10 cellular contexts compared by ENCODE assay signal in the genomic region with DNA sequence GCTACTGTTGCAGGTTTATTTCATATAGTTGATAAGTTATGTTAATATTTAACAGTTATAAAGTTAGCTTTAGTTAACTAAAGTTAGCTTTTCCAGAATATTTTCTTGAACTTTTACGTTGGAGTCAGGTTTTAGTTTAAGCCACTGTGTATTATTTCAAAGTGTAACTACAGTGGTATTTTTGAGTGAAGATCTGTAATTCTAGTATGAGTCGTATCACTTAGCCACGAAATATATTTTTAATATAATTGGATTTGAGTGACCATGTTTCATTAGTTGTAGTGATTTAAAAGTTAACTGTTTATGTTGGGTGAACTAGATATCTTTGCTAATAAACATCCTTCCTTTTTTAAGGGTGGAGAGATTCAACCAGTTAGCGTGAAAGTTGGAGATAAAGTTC. TPM values are rescaled to one million over a fixed set of nuclear protein-coding genes. Genes with fewer than 3 reads are reported as not detected.
DNase-seq lines count a peak whose midpoint lies in the region; ATAC-seq and TF ChIP-seq lines count a peak whose summit lies in the region.
"Had no signal": no experiment of that assay in that cellular context is flagged by ENCODE, and none has a peak within 500 bp of the region (broad histone marks: within the 10 kb centered on the region; RNA-seq: fewer than 3 reads in every experiment).

No MANE protein-coding gene starts in this region.

- peaks cover 31% of the 10 kb centered on the region for H3K4me1 Mint-ChIP-seq in activated naive CD4-positive, alpha-beta T cell treated with anti-CD3 and anti-CD28 coated beads for 36 hours (ENCODE audit: low read depth)
- peaks cover 25% of the 10 kb centered on the region for H3K4me1 Mint-ChIP-seq in T-helper 17 cell
- H3K4me1 Mint-ChIP-seq in glutamatergic neuron (ENCODE audit: low read depth, unreplicated experiment): peaks cover 15% of the 10 kb centered on the region
- peaks cover 30% of the 10 kb centered on the region for H3K4me1 Mint-ChIP-seq in stimulated activated memory B cell treated with anti-CD40 and anti-IgM and Interleukin-4, amounts not matched to agents 10 μg/mL and 1 μg/mL and 100 μg/mL, for 72 hours

- peak overlapping the region; percentile 98 for H3K27ac Mint-ChIP-seq in activated naive CD4-positive, alpha-beta T cell treated with anti-CD3 and anti-CD28 coated beads for 36 hours
- H3K27ac Mint-ChIP-seq in T-helper 17 cell: peak overlapping the region; percentile 95
- no peak overlapping the region for H3K27ac Mint-ChIP-seq in glutamatergic neuron (ENCODE audit: unreplicated experiment)
- peak overlapping the region; percentile 93 for H3K27ac Mint-ChIP-seq in stimulated activated memory B cell treated with anti-CD40 and anti-IgM and Interleukin-4, amounts not matched to agents 10 μg/mL and 1 μg/mL and 100 μg/mL, for 72 hours
- H3K27ac Mint-ChIP-seq: dendritic cell treated with granulocyte-macrophage colony-stimulating factor and Interleukin-4, amounts not matched to agents 40 ng/mL and 50 ng/mL, for 4 days had no signal

- H3K36me3 Mint-ChIP-seq in activated naive CD4-positive, alpha-beta T cell treated with anti-CD3 and anti-CD28 coated beads for 36 hours (ENCODE audit: low read depth): peaks cover 56% of the 10 kb centered on the region
- H3K36me3 Mint-ChIP-seq in T-helper 17 cell (ENCODE audit: low read depth) (peaks cover 9% of the 10 kb centered on the region), glutamatergic neuron (ENCODE audit: unreplicated experiment) (no peaks in the 10 kb centered on the region)
- peaks cover 40% of the 10 kb centered on the region for H3K36me3 Mint-ChIP-seq in stimulated activated memory B cell treated with anti-CD40 and anti-IgM and Interleukin-4, amounts not matched to agents 10 μg/mL and 1 μg/mL and 100 μg/mL, for 72 hours

- H3K27me3 Mint-ChIP-seq in activated naive CD4-positive, alpha-beta T cell treated with anti-CD3 and anti-CD28 coated beads for 36 hours (ENCODE audit: low read depth): no peaks in the 10 kb centered on the region
- H3K27me3 Mint-ChIP-seq in T-helper 17 cell (no peaks in the 10 kb centered on the region), glutamatergic neuron (ENCODE audit: unreplicated experiment) (peaks cover 4% of the 10 kb centered on the region)
- no peaks in the 10 kb centered on the region for H3K27me3 Mint-ChIP-seq in stimulated activated memory B cell treated with anti-CD40 and anti-IgM and Interleukin-4, amounts not matched to agents 10 μg/mL and 1 μg/mL and 100 μg/mL, for 72 hours
- H3K27me3 Mint-ChIP-seq: dendritic cell treated with granulocyte-macrophage colony-stimulating factor and Interleukin-4, amounts not matched to agents 40 ng/mL and 50 ng/mL, for 4 days had no signal

- no peaks in the 10 kb centered on the region for H3K9me3 ChIP-seq in T-helper 17 cell (ENCODE audit: control insufficient read depth, low read length, poor library complexity, severe bottlenecking)

- no peak for DNase-seq in activated naive CD4-positive, alpha-beta T cell treated with anti-CD3 and anti-CD28 coated beads for 36 hours
- DNase-seq in activated naive CD4-positive, alpha-beta T cell (lab: John Stamatoyannopoulos, UW): no peak
- DNase-seq in T-helper 17 cell (no peak), glutamatergic neuron (no peak)
- DNase-seq: SHP77 had no signal

- intact Hi-C loops in activated naive CD4-positive, alpha-beta T cell treated with anti-CD3 and anti-CD28 coated beads for 36 hours (cut with micrococcal nuclease): loop anchor here (5.0 kb wide), 2 partner anchors 190 to 275 kb away; a partner anchor contains a TSS

- peak overlapping the region; percentile 92 for H3K4me3 Mint-ChIP-seq in activated naive CD4-positive, alpha-beta T cell treated with anti-CD3 and anti-CD28 coated beads for 36 hours
- H3K4me3 Mint-ChIP-seq in T-helper 17 cell (peak overlapping the region; percentile 96), glutamatergic neuron (ENCODE audit: unreplicated experiment) (peak overlapping the region; percentile 92)
- no peak overlapping the region for H3K4me3 Mint-ChIP-seq in stimulated activated memory B cell treated with anti-CD40 and anti-IgM and Interleukin-4, amounts not matched to agents 10 μg/mL and 1 μg/mL and 100 μg/mL, for 72 hours
- H3K4me3 Mint-ChIP-seq: dendritic cell treated with granulocyte-macrophage colony-stimulating factor and Interleukin-4, amounts not matched to agents 40 ng/mL and 50 ng/mL, for 4 days had no signal

- H3K9me3 Mint-ChIP-seq in activated naive CD4-positive, alpha-beta T cell treated with anti-CD3 and anti-CD28 coated beads for 36 hours: no peaks in the 10 kb centered on the region
- H3K9me3 Mint-ChIP-seq in glutamatergic neuron (ENCODE audit: unreplicated experiment): peaks cover 8% of the 10 kb centered on the region
- H3K9me3 Mint-ChIP-seq in stimulated activated memory B cell treated with anti-CD40 and anti-IgM and Interleukin-4, amounts not matched to agents 10 μg/mL and 1 μg/mL and 100 μg/mL, for 72 hours: no peaks in the 10 kb centered on the region
- H3K9me3 Mint-ChIP-seq: dendritic cell treated with granulocyte-macrophage colony-stimulating factor and Interleukin-4, amounts not matched to agents 40 ng/mL and 50 ng/mL, for 4 days had no signal

- no peak for TF ChIP-seq CTCF in glutamatergic neuron (IDR thresholded peaks at IDR 0.05; ENCODE audit: partially characterized antibody, unreplicated experiment)

- ATAC-seq in T-helper 17 cell (no peak), HG03565 (IDR thresholded peaks at IDR 0.05; ENCODE audit: unreplicated experiment) (no peak), HG03025 (IDR thresholded peaks at IDR 0.05; ENCODE audit: low FRiP score, unreplicated experiment) (no peak), HG02981 (IDR thresholded peaks at IDR 0.05; ENCODE audit: unreplicated experiment) (no peak)
- ATAC-seq in stimulated activated memory B cell treated with anti-CD40 and anti-IgM and Interleukin-4, amounts not matched to agents 10 μg/mL and 1 μg/mL and 100 μg/mL, for 72 hours: no peak

- CTCF ChIA-PET in activated naive CD4-positive, alpha-beta T cell treated with anti-CD3 and anti-CD28 coated beads for 36 hours (lab: Charles Lee): interaction anchor here (1.3 kb wide), 1 partner anchor 284 kb away, joined by 4 read pairs; no protein-coding TSS in a partner anchor

RNA-seq across cellular contexts. Expression of a gene that starts 2.5 kb away (rescaled TPM):
- 100 to 1,000 TPM; 294 to 310 TPM for total RNA-seq in activated naive CD4-positive, alpha-beta T cell treated with anti-CD3 and anti-CD28 coated beads for 36 hours
- total RNA-seq in T-helper 17 cell: 10 to 100 TPM; 61.3 to 74.6 TPM
- total RNA-seq in glutamatergic neuron (ENCODE audit: unreplicated experiment): 83.5 TPM

RNA-seq across cellular contexts. Expression of a gene that starts 3.0 kb away (rescaled TPM):
- total RNA-seq in activated naive CD4-positive, alpha-beta T cell treated with anti-CD3 and anti-CD28 coated beads for 36 hours: 1,000 to 10,000 TPM; 1,191 to 1,210 TPM
- total RNA-seq in T-helper 17 cell (100 to 1,000 TPM; 161 to 182 TPM), glutamatergic neuron (ENCODE audit: unreplicated experiment) (187 TPM)

RNA-seq across cellular contexts. Expression of a gene that starts 13.2 kb away (rescaled TPM):
- total RNA-seq in activated naive CD4-positive, alpha-beta T cell treated with anti-CD3 and anti-CD28 coated beads for 36 hours: 10 to 100 TPM; 10.7 to 14.1 TPM
- total RNA-seq in T-helper 17 cell: 10 to 100 TPM; 16.3 to 28.9 TPM
- 46.4 TPM for total RNA-seq in glutamatergic neuron (ENCODE audit: unreplicated experiment)

RNA-seq across cellular contexts. Expression of a gene that starts 49.3 kb away (rescaled TPM):
- 10 to 100 TPM; 17.5 to 17.8 TPM for total RNA-seq in activated naive CD4-positive, alpha-beta T cell treated with anti-CD3 and anti-CD28 coated beads for 36 hours
- total RNA-seq in T-helper 17 cell (10 to 100 TPM; 50.8 to 54.9 TPM), glutamatergic neuron (ENCODE audit: unreplicated experiment) (13.2 TPM)
